9 cellular contexts compared by ENCODE assay signal in genomic region chr4:1310031-1310795, GRCh38. TPM values are rescaled to one million over a fixed set of nuclear protein-coding genes. Genes with fewer than 3 reads are reported as not detected.
DNase-seq lines count a peak whose midpoint lies in the region; ATAC-seq and TF ChIP-seq lines count a peak whose summit lies in the region.
"Had no signal": no experiment of that assay in that cellular context is flagged by ENCODE, and none has a peak within 500 bp of the region (broad histone marks: within the 10 kb centered on the region; RNA-seq: fewer than 3 reads in every experiment).

No MANE protein-coding gene starts in this region.

- peaks cover 68% of the 10 kb centered on the region for H3K36me3 Mint-ChIP-seq in MCF 10A (ENCODE audit: insufficient read depth, unreplicated experiment)
- H3K36me3 Mint-ChIP-seq in immature natural killer cell, result peaks cover 5 to 18% (median 7%) of the 10 kb centered on the region in 3 donors

- no TSS peak for BruUV-seq in MCF 10A (replicated peaks; lab: Mats Ljungman, UMichigan)

- intact Hi-C loops in MCF 10A (cut with micrococcal nuclease), result no loop called here

- H3K4me1 Mint-ChIP-seq in MCF 10A (ENCODE audit: insufficient read depth, unreplicated experiment) (peaks cover 14% of the 10 kb centered on the region), immature natural killer cell (peaks cover 57 to 62% of the 10 kb centered on the region in 2 donors)

- TF ChIP-seq POLR2A in erythroblast (IDR thresholded peaks at IDR 0.05; ENCODE audit: low read length), result no peak

- H3K27ac ChIP-seq in HUES48 (ENCODE audit: low read depth, low read length) (peak overlapping the region; percentile 83), skin epidermis (peak overlapping the region in 18 of 21 experiments; percentile 2 to 75 (median 51))

- H3K27me3 ChIP-seq in HUES48 (ENCODE audit: control insufficient read depth, insufficient read depth, low read length), result no peaks in the 10 kb centered on the region

- H3K4me3 ChIP-seq in HUES48 (ENCODE audit: low read depth, low read length), result peak overlapping the region; percentile 47; the same call in 1 of the 2 replicates
- peak overlapping the region in 6 of 7 experiments; percentile 12 to 31 (median 19) for H3K4me3 ChIP-seq in skin epidermis

- H3K9ac ChIP-seq in HUES48 (ENCODE audit: low read depth, low read length), result no peak overlapping the region

- H3K27ac Mint-ChIP-seq in MCF 10A (ENCODE audit: low read depth, unreplicated experiment), result peak overlapping the region; percentile 73
- peak overlapping the region; percentile 14 to 83 (median 62) for H3K27ac Mint-ChIP-seq in immature natural killer cell

- no peaks in the 10 kb centered on the region for H3K9me3 ChIP-seq in HUES48 (ENCODE audit: control insufficient read depth, insufficient read depth, low read length)

- H3K27me3 Mint-ChIP-seq in MCF 10A (ENCODE audit: insufficient read depth, unreplicated experiment), result no peaks in the 10 kb centered on the region
- H3K27me3 Mint-ChIP-seq in immature natural killer cell (ENCODE audit: low read depth in 3 of 3), result peaks cover 0 to 3% (median 2%) of the 10 kb centered on the region in 3 donors

- H3K4me3 Mint-ChIP-seq in MCF 10A (ENCODE audit: unreplicated experiment), result peak overlapping the region; percentile 70
- peak overlapping the region; percentile 66 to 82 (median 73) for H3K4me3 Mint-ChIP-seq in immature natural killer cell

- DNase-seq in MCF 10A (ENCODE audit: unreplicated experiment), result no peak
- DNase-seq in immature natural killer cell, result no peak
- DNase-seq in activated gamma-delta T cell treated with Interleukin-2 at 50 U/mL for 16 hours, result no peak
- DNase-seq in erythroblast (lab: John Stamatoyannopoulos, UW), result no peak
- DNase-seq: NCI-H524 had no signal

- peaks cover 36% of the 10 kb centered on the region for H3K36me3 ChIP-seq in HUES48 (ENCODE audit: control insufficient read depth, insufficient read depth, low read length)

- no peak for TF ChIP-seq CTCF in MCF 10A (IDR thresholded peaks at IDR 0.05; ENCODE audit: unreplicated experiment)

- ATAC-seq in HG03097 (IDR thresholded peaks at IDR 0.05; ENCODE audit: low FRiP score, unreplicated experiment), result no peak
- ATAC-seq in HG02970 (IDR thresholded peaks at IDR 0.05; ENCODE audit: low FRiP score, unreplicated experiment), result no peak

- POLR2A ChIA-PET in MCF 10A (lab: Yijun Ruan, JAX), result interaction anchor here (1.4 to 2.7 kb wide), 2 partner anchors 10 to 19 kb away, joined by 6 to 13 read pairs; no protein-coding TSS in a partner anchor

- CTCF ChIA-PET in MCF 10A (lab: Yijun Ruan, JAX), result no interaction called here

- peaks cover 15% of the 10 kb centered on the region; the same call in 1 of the 2 replicates for H3K4me1 ChIP-seq in HUES48 (ENCODE audit: control insufficient read depth, insufficient read depth, low read length)

- H3K9me3 Mint-ChIP-seq in MCF 10A (ENCODE audit: unreplicated experiment), result no peaks in the 10 kb centered on the region
- no peaks in the 10 kb centered on the region for H3K9me3 Mint-ChIP-seq in immature natural killer cell

RNA-seq across cellular contexts. Expression of gene MAEA, which starts 20.5 kb away (rescaled TPM):
- 78.8 and 89.6 TPM in 2 replicates for total RNA-seq in MCF 10A (2022)
- polyA plus RNA-seq in immature natural killer cell, result 10 to 100 TPM; 60.7 to 76.0 (median 72.9) TPM

RNA-seq across cellular contexts. Expression of gene UVSSA, which starts 36.8 kb away (rescaled TPM):
- total RNA-seq in MCF 10A (2022), result 41.1 and 43.6 TPM in 2 replicates
- 1 to 10 TPM; 3.2 to 7.0 (median 4.0) TPM for polyA plus RNA-seq in immature natural killer cell
